ENCODE assay signal across 34 cellular contexts in genomic region chr2:220998156-220998555, GRCh38.
"Had no signal": no experiment of that assay in that cellular context is flagged by ENCODE, and none has a peak within 500 bp of the region (broad histone marks: within the 10 kb centered on the region; RNA-seq: fewer than 3 reads in every experiment).

No MANE protein-coding gene starts in this region.

- ATAC-seq: activated CD8-positive, alpha-beta T cell treated with anti-CD3 and anti-CD28 coated beads for 36 hours; activated naive CD4-positive, alpha-beta T cell treated with anti-CD3 and anti-CD28 coated beads, Interleukin-2, amount 50 U/mL, for 72 hours; activated T-cell treated with anti-CD3 and anti-CD28 coated beads, Interleukin-2, amount 50 U/mL, for 4 hours; activated T-cell treated with anti-CD3 and anti-CD28 coated beads, Interleukin-2, amount 50 U/mL, for 72 hours; activated T-helper 17 cell treated with anti-CD3 and anti-CD28 coated beads, Interleukin-2, amount 50 U/mL, for 72 hours had no signal

- H3K36me3 ChIP-seq: adrenal gland, cardiac muscle cell had no signal

- H3K27ac Mint-ChIP-seq: activated B cell treated with CpG ODN at 0.5 μM for 24 hours; activated CD4-positive, alpha-beta memory T cell treated with anti-CD3 and anti-CD28 coated beads for 36 hours; activated CD8-positive, alpha-beta T cell treated with anti-CD3 and anti-CD28 coated beads for 36 hours; activated naive CD4-positive, alpha-beta T cell treated with anti-CD3 and anti-CD28 coated beads for 36 hours; activated naive CD4-positive, alpha-beta T cell treated with anti-CD3 and anti-CD28 coated beads, Interleukin-2, amount 50 U/mL, for 72 hours; activated naive CD8-positive, alpha-beta T cell treated with anti-CD3 and anti-CD28 coated beads for 36 hours; activated T-cell treated with anti-CD3 and anti-CD28 coated beads, Interleukin-2, amount 50 U/mL, for 72 hours; activated T-helper 1 cell treated with anti-CD3 and anti-CD28 coated beads, Interleukin-12 subunit alpha, Interleukin-12 subunit beta, Interleukin-2, Interleukin-4 antibody, amounts not matched to agents 30 ng/mL and 10 ng/mL and 1 ng/mL, durations not matched to agents 14 hours and 24 hours and 36 hours; activated T-helper 17 cell treated with anti-CD3 and anti-CD28 coated beads, Interleukin-2, amount 50 U/mL, for 72 hours; brain; T-helper 1 cell treated with Interleukin-12 subunit alpha and Interleukin-12 subunit beta and Interleukin-4 antibody, amounts not matched to agents 30 μg/mL and 1 μg/mL, for 36 hours; T-helper 2 cell treated with Interferon-gamma antibody and Interleukin-4, amounts not matched to agents 5 μg/mL and 100 μg/mL, for 36 hours had no signal

- H3K27ac ChIP-seq: adrenal gland, cardiac muscle cell, VCaP had no signal

- H3K27me3 ChIP-seq: adrenal gland, cardiac muscle cell had no signal

- H3K4me3 ChIP-seq: adrenal gland, cardiac muscle cell had no signal

- H3K4me3 Mint-ChIP-seq: activated B cell treated with CpG ODN at 0.5 μM for 24 hours; activated CD4-positive, alpha-beta memory T cell treated with anti-CD3 and anti-CD28 coated beads for 36 hours; activated CD8-positive, alpha-beta T cell treated with anti-CD3 and anti-CD28 coated beads for 36 hours; activated naive CD4-positive, alpha-beta T cell treated with anti-CD3 and anti-CD28 coated beads for 36 hours; activated naive CD8-positive, alpha-beta T cell treated with anti-CD3 and anti-CD28 coated beads for 36 hours; activated T-cell treated with anti-CD3 and anti-CD28 coated beads, Interleukin-2, amount 50 U/mL, for 4 hours; activated T-cell treated with anti-CD3 and anti-CD28 coated beads, Interleukin-2, amount 50 U/mL, for 72 hours; activated T-helper 1 cell treated with anti-CD3 and anti-CD28 coated beads, Interleukin-12 subunit alpha, Interleukin-12 subunit beta, Interleukin-2, Interleukin-4 antibody, amounts not matched to agents 30 ng/mL and 10 ng/mL and 1 ng/mL, durations not matched to agents 14 hours and 24 hours and 36 hours; activated T-helper 17 cell treated with anti-CD3 and anti-CD28 coated beads, Interleukin-2, amount 50 U/mL, for 72 hours; brain; central memory CD8-positive, alpha-beta T cell; T-helper 1 cell treated with Interleukin-12 subunit alpha and Interleukin-12 subunit beta and Interleukin-4 antibody, amounts not matched to agents 30 μg/mL and 1 μg/mL, for 36 hours; T-helper 2 cell treated with Interferon-gamma antibody and Interleukin-4, amounts not matched to agents 5 μg/mL and 100 μg/mL, for 36 hours had no signal

- H3K4me1 ChIP-seq: adrenal gland had no signal

- H3K4me1 Mint-ChIP-seq: activated B cell treated with CpG ODN at 0.5 μM for 24 hours; activated naive CD8-positive, alpha-beta T cell treated with anti-CD3 and anti-CD28 coated beads for 36 hours; activated T-helper 17 cell treated with anti-CD3 and anti-CD28 coated beads, Interleukin-2, amount 50 U/mL, for 72 hours; central memory CD8-positive, alpha-beta T cell had no signal

- H3K9me3 Mint-ChIP-seq: activated B cell treated with CpG ODN at 0.5 μM for 24 hours; activated CD4-positive, alpha-beta memory T cell treated with anti-CD3 and anti-CD28 coated beads for 36 hours; activated CD8-positive, alpha-beta T cell treated with anti-CD3 and anti-CD28 coated beads for 36 hours; activated naive CD4-positive, alpha-beta T cell treated with anti-CD3 and anti-CD28 coated beads for 36 hours; activated naive CD4-positive, alpha-beta T cell treated with anti-CD3 and anti-CD28 coated beads, Interleukin-2, amount 50 U/mL, for 72 hours; activated naive CD8-positive, alpha-beta T cell treated with anti-CD3 and anti-CD28 coated beads for 36 hours; activated T-cell treated with anti-CD3 and anti-CD28 coated beads, Interleukin-2, amount 50 U/mL, for 4 hours; activated T-cell treated with anti-CD3 and anti-CD28 coated beads, Interleukin-2, amount 50 U/mL, for 72 hours; activated T-helper 1 cell treated with anti-CD3 and anti-CD28 coated beads, Interleukin-12 subunit alpha, Interleukin-12 subunit beta, Interleukin-2, Interleukin-4 antibody, amounts not matched to agents 30 ng/mL and 10 ng/mL and 1 ng/mL, durations not matched to agents 14 hours and 24 hours and 36 hours; activated T-helper 17 cell treated with anti-CD3 and anti-CD28 coated beads, Interleukin-2, amount 50 U/mL, for 72 hours; brain; central memory CD8-positive, alpha-beta T cell; T-helper 1 cell treated with Interleukin-12 subunit alpha and Interleukin-12 subunit beta and Interleukin-4 antibody, amounts not matched to agents 30 μg/mL and 1 μg/mL, for 36 hours; T-helper 2 cell treated with Interferon-gamma antibody and Interleukin-4, amounts not matched to agents 5 μg/mL and 100 μg/mL, for 36 hours had no signal

- DNase-seq: activated B cell treated with CpG ODN at 0.5 μM for 24 hours; activated CD4-positive, alpha-beta memory T cell treated with anti-CD3 and anti-CD28 coated beads for 36 hours; activated CD4-positive, alpha-beta T cell treated with anti-CD3 and anti-CD28 coated beads for 4 hours; activated CD4-positive, alpha-beta T cell treated with anti-CD3 and anti-CD28 coated beads, Interleukin-2, amount 50 U/mL, for 1 hour; activated CD4-positive, alpha-beta T cell treated with anti-CD3 and anti-CD28 coated beads, Interleukin-2, amount 50 U/mL, for 4 hours; activated CD4-positive, CD25-positive, alpha-beta regulatory T cell treated with anti-CD3 and anti-CD28 coated beads, Interleukin-2, amount 50 U/mL, for 72 hours; activated CD8-positive, alpha-beta memory T cell treated with anti-CD3 and anti-CD28 coated beads, Interleukin-2, amount 50 U/mL, for 4 hours; activated CD8-positive, alpha-beta T cell treated with anti-CD3 and anti-CD28 coated beads for 36 hours; activated effector memory CD4-positive, alpha-beta T cell treated with anti-CD3 and anti-CD28 coated beads, Interleukin-2, amount 50 U/mL, for 16 hours; activated gamma-delta T cell treated with Interleukin-2 at 50 U/mL for 16 hours; activated naive CD4-positive, alpha-beta T cell; activated naive CD4-positive, alpha-beta T cell treated with anti-CD3 and anti-CD28 coated beads for 36 hours; activated naive CD8-positive, alpha-beta T cell treated with anti-CD3 and anti-CD28 coated beads for 36 hours; activated T-cell treated with anti-CD3 and anti-CD28 coated beads for 4 hours; activated T-cell treated with anti-CD3 and anti-CD28 coated beads, Interleukin-2, amount 50 U/mL, for 1 hour; activated T-cell treated with anti-CD3 and anti-CD28 coated beads, Interleukin-2, amount 50 U/mL, for 4 hours; activated T-cell treated with anti-CD3 and anti-CD28 coated beads, Interleukin-2, amount 50 U/mL, for 72 hours; adrenal gland; amniotic stem cell; aorta; caudate nucleus; cerebellar nuclear complex; T-helper 1 cell; T-helper 2 cell; T-helper 9 cell had no signal

- H3K36me3 Mint-ChIP-seq: activated CD4-positive, alpha-beta memory T cell treated with anti-CD3 and anti-CD28 coated beads for 36 hours; activated naive CD4-positive, alpha-beta T cell treated with anti-CD3 and anti-CD28 coated beads, Interleukin-2, amount 50 U/mL, for 72 hours; activated naive CD8-positive, alpha-beta T cell treated with anti-CD3 and anti-CD28 coated beads for 36 hours; brain had no signal

- H3K9me3 ChIP-seq: adrenal gland had no signal

- H3K27me3 Mint-ChIP-seq: activated CD4-positive, alpha-beta memory T cell treated with anti-CD3 and anti-CD28 coated beads for 36 hours had no signal
